ENCODE assay signal across 10 cellular contexts in the genomic region with DNA sequence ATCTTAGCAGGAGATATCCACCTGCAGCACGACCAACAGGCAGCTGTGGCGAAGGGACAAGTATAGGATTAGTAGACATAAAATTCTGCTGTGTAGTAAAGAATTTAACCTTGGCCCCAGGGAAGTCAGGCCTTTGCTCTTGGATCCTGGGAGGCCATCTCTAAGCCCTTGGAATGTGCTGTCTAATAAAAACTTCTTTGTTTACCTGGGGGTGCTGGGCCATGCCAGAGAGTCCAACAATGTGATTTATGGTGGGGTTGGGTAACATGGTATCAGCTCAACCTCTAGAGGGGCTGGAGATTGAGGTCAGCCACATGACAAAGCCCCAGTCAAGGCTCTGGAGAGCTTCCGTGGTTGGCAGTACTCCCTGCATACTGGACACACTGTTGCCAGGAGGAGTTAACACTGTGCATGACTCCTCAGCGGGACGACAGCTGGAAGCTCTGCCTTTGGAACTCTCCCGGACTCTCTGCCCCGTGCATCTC. TPM values are rescaled to one million over a fixed set of nuclear protein-coding genes. Genes with fewer than 3 reads are reported as not detected.
DNase-seq lines count a peak whose midpoint lies in the region; ATAC-seq and TF ChIP-seq lines count a peak whose summit lies in the region.
"Had no signal": no experiment of that assay in that cellular context is flagged by ENCODE, and none has a peak within 500 bp of the region (broad histone marks: within the 10 kb centered on the region; RNA-seq: fewer than 3 reads in every experiment).

No MANE protein-coding gene starts in this region.

- no peak overlapping the region for H3K4me3 ChIP-seq in heart left ventricle
- H3K4me3 ChIP-seq: BLaER1 had no signal

- 33 to 43% (median 38%) methylated on average over 7 of the region's 7 CpGs for WGBS in heart left ventricle, 4 donors

- in situ Hi-C loops in SK-MEL-5 (cut with HindIII; ENCODE audit: low pct_unique_long_range_greater_than_20kb, low sequenced_read_pairs) = no loop called here

- no peaks in the 10 kb centered on the region for H3K27me3 ChIP-seq in heart left ventricle
- H3K27me3 ChIP-seq: BLaER1 had no signal

- H3K36me3 ChIP-seq in heart left ventricle = peaks cover 0 to 99% (median 95%) of the 10 kb centered on the region in 9 donors

- H3K27ac Mint-ChIP-seq in activated T-helper 1 cell treated with anti-CD3 and anti-CD28 coated beads, Interleukin-12 subunit alpha, Interleukin-12 subunit beta, Interleukin-2, Interleukin-4 antibody, amounts not matched to agents 30 ng/mL and 10 ng/mL and 1 ng/mL, durations not matched to agents 14 hours and 24 hours and 36 hours = no peak overlapping the region
- H3K27ac Mint-ChIP-seq: activated CD4-positive, alpha-beta T cell treated with anti-CD3 and anti-CD28 coated beads, Interleukin-2, amount 10 ng/mL, durations not matched to agents 24 days and 14 days had no signal

- H3K9me3 ChIP-seq in heart left ventricle = no peaks in the 10 kb centered on the region
- H3K9me3 ChIP-seq: BLaER1 had no signal

- H3K27me3 Mint-ChIP-seq in activated T-helper 1 cell treated with anti-CD3 and anti-CD28 coated beads, Interleukin-12 subunit alpha, Interleukin-12 subunit beta, Interleukin-2, Interleukin-4 antibody, amounts not matched to agents 30 ng/mL and 10 ng/mL and 1 ng/mL, durations not matched to agents 14 hours and 24 hours and 36 hours (ENCODE audit: insufficient read depth) = no peaks in the 10 kb centered on the region
- H3K27me3 Mint-ChIP-seq: activated CD4-positive, alpha-beta T cell treated with anti-CD3 and anti-CD28 coated beads, Interleukin-2, amount 10 ng/mL, durations not matched to agents 24 days and 14 days had no signal

- DNase-seq in Ammon's horn (ENCODE audit: low spot score) (peak; percentile 57), SK-MEL-5 (ENCODE audit: low read depth, low spot score) (peak; percentile 90), heart left ventricle (peak in 4 of 5 donors; percentile 58 to 82 (median 67)), pons (ENCODE audit: low spot score) (peak; percentile 73), DMS153 (lab: John Stamatoyannopoulos, UW) (no peak), iPS-NIHi11 (ENCODE audit: low spot score) (no peak), NK-92 (lab: John Stamatoyannopoulos, UW; ENCODE audit: unreplicated experiment) (no peak)
- DNase-seq in activated T-helper 1 cell treated with anti-CD3 and anti-CD28 coated beads, Interleukin-12 subunit alpha, Interleukin-12 subunit beta, Interleukin-2, Interleukin-4 antibody, amounts not matched to agents 30 ng/mL and 10 ng/mL and 1 ng/mL, durations not matched to agents 14 hours and 24 hours and 36 hours (ENCODE audit: low spot score) = no peak
- DNase-seq: activated CD4-positive, alpha-beta T cell treated with anti-CD3 and anti-CD28 coated beads, Interleukin-2, amount 10 ng/mL, durations not matched to agents 24 days and 14 days had no signal

- TF ChIP-seq POLR2A in heart left ventricle (IDR thresholded peaks at IDR 0.05) = no peak

- TF ChIP-seq CTCF in heart left ventricle (IDR thresholded peaks at IDR 0.05) = no peak

- peaks cover 72% of the 10 kb centered on the region for H3K36me3 Mint-ChIP-seq in activated T-helper 1 cell treated with anti-CD3 and anti-CD28 coated beads, Interleukin-12 subunit alpha, Interleukin-12 subunit beta, Interleukin-2, Interleukin-4 antibody, amounts not matched to agents 30 ng/mL and 10 ng/mL and 1 ng/mL, durations not matched to agents 14 hours and 24 hours and 36 hours (ENCODE audit: low read depth)

- H3K9me3 Mint-ChIP-seq in activated T-helper 1 cell treated with anti-CD3 and anti-CD28 coated beads, Interleukin-12 subunit alpha, Interleukin-12 subunit beta, Interleukin-2, Interleukin-4 antibody, amounts not matched to agents 30 ng/mL and 10 ng/mL and 1 ng/mL, durations not matched to agents 14 hours and 24 hours and 36 hours = no peaks in the 10 kb centered on the region
- H3K9me3 Mint-ChIP-seq: activated CD4-positive, alpha-beta T cell treated with anti-CD3 and anti-CD28 coated beads, Interleukin-2, amount 10 ng/mL, durations not matched to agents 24 days and 14 days had no signal

- no peak overlapping the region for H3K4me3 Mint-ChIP-seq in activated T-helper 1 cell treated with anti-CD3 and anti-CD28 coated beads, Interleukin-12 subunit alpha, Interleukin-12 subunit beta, Interleukin-2, Interleukin-4 antibody, amounts not matched to agents 30 ng/mL and 10 ng/mL and 1 ng/mL, durations not matched to agents 14 hours and 24 hours and 36 hours
- H3K4me3 Mint-ChIP-seq: activated CD4-positive, alpha-beta T cell treated with anti-CD3 and anti-CD28 coated beads, Interleukin-2, amount 10 ng/mL, durations not matched to agents 24 days and 14 days had no signal

- peaks cover 20% of the 10 kb centered on the region for H3K4me1 Mint-ChIP-seq in activated T-helper 1 cell treated with anti-CD3 and anti-CD28 coated beads, Interleukin-12 subunit alpha, Interleukin-12 subunit beta, Interleukin-2, Interleukin-4 antibody, amounts not matched to agents 30 ng/mL and 10 ng/mL and 1 ng/mL, durations not matched to agents 14 hours and 24 hours and 36 hours (ENCODE audit: low read depth)

- peak overlapping the region; percentile 28 to 77 (median 60) for H3K27ac ChIP-seq in heart left ventricle
- H3K27ac ChIP-seq: BLaER1 had no signal

- H3K4me1 ChIP-seq in heart left ventricle = peaks cover 7 to 73% (median 53%) of the 10 kb centered on the region in 12 donors
- H3K4me1 ChIP-seq: BLaER1 had no signal

- intact Hi-C loops in heart left ventricle (cut with DNase I) = loop anchor here in 6 of 10 donors (5.0 to 10.0 kb wide), 4 partner anchors 44 to 374 kb away; partner anchors contain the start of genes HEG1 (in 1 of the 6) and ZNF148 (in 1 of the 6)
- intact Hi-C loops in activated T-helper 1 cell treated with anti-CD3 and anti-CD28 coated beads, Interleukin-12 subunit alpha, Interleukin-12 subunit beta, Interleukin-2, Interleukin-4 antibody, amounts not matched to agents 30 ng/mL and 10 ng/mL and 1 ng/mL, durations not matched to agents 14 hours and 24 hours and 36 hours (cut with micrococcal nuclease) = no loop called here

- ATAC-seq in heart left ventricle = peak; percentile 91 to 94 (median 92)

RNA-seq across cellular contexts. Expression of gene HEG1, which starts 52.4 kb away (rescaled TPM):
- 6.3 and 7.7 TPM in 2 replicates for total RNA-seq in SK-MEL-5 (2014; rRNA removed; shearing (Covaris generic))
- 20.6 and 23.2 TPM in 2 replicates for polyA plus RNA-seq in SK-MEL-5 (2015; cell fraction: cytosol; rRNA removed)
- polyA plus RNA-seq in SK-MEL-5 (2015; cell fraction: nucleus; rRNA removed) = 4.9 and 5.5 TPM in 2 replicates
- 100 to 1,000 TPM in 6 of 9 donors, 10 to 100 TPM in 3; 68.1 to 211 (median 121) TPM for total RNA-seq in heart left ventricle
- polyA plus RNA-seq in heart left ventricle = 10 to 100 TPM; 23.7 to 39.0 TPM
- total RNA-seq in activated T-helper 1 cell treated with anti-CD3 and anti-CD28 coated beads, Interleukin-12 subunit alpha, Interleukin-12 subunit beta, Interleukin-2, Interleukin-4 antibody, amounts not matched to agents 30 ng/mL and 10 ng/mL and 1 ng/mL, durations not matched to agents 14 hours and 24 hours and 36 hours = 43.7 and 45.1 TPM in 2 replicates

Comparison
In these comparisons a context has a peak if more than half of its experiments do, and no peak if none do; other contexts are left out.
1. DNase-seq: peak in Ammon's horn (single experiment), SK-MEL-5 (single experiment), heart left ventricle (4 of 5) and pons (single experiment); none in DMS153 (single experiment), iPS-NIHi11 (single experiment), NK-92 (single experiment) and activated T-helper 1 cell treated with anti-CD3 and anti-CD28 coated beads, Interleukin-12 subunit alpha, Interleukin-12 subunit beta, Interleukin-2, Interleukin-4 antibody, amounts not matched to agents 30 ng/mL and 10 ng/mL and 1 ng/mL, durations not matched to agents 14 hours and 24 hours and 36 hours (single experiment).